1 cellular context compared by ENCODE assay signal in the genomic region with DNA sequence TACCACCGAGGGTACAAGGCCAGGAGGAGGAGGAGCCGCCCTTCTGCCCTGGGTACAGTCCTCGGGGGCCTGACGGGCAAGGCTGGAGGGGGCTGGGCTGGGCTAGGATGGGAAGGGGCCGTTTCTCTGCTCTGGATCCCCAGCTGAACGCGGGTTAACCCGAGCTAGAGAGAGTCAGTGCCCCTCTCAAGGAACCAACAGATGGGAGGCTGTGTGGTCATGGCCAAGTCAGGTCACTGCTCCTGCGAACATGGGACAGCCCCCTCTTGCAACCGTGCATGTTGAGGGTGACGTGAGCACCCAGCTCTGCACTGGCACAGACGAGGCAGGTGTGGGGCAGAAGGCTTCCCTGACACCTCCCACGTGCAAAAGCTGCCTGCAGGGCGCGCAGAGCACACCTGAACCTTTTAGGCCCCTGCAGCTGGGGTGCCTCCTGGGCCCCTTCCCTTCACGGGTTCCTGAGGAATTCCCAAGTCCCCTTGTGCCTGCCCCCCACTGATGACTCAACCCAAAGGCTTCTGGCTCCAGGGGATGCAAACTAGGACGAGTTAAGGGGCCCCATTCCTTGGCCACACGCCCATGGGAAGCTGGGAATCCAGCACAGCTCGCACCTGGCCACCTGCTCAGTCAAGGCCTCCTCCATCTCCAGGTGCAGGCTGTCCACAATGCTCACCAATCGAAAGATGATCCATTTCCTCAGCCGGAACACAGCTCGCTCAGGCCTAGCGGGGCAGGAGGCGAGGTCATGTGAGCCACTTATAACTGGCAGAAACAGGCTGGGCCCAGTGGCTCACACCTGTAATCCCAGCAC.
TF ChIP-seq lines count a peak whose summit lies in the region.

No MANE protein-coding gene starts in this region.

TF ChIP-seq in HCT116, 20 proteins besides CTCF, POLR2A, EP300 and RAD21:
- TF ChIP-seq SIN3A (IDR thresholded peaks at IDR 0.05; ENCODE audit: low read depth) (no peak), CEBPB (IDR thresholded peaks at IDR 0.05; ENCODE audit: low read depth) (no peak), ELF1 (IDR thresholded peaks at IDR 0.05; ENCODE audit: borderline replicate concordance, low read depth) (no peak), FOSL1 (IDR thresholded peaks at IDR 0.05; ENCODE audit: low read depth) (no peak), POLR2AphosphoS5 (IDR thresholded peaks at IDR 0.05; ENCODE audit: low read depth, low read length) (no peak), YY1 (IDR thresholded peaks at IDR 0.05; ENCODE audit: extremely low read depth, insufficient replicate concordance, low read depth, low read length) (no peak), EZH2 (IDR thresholded peaks at IDR 0.05) (no peak), CBX3 (IDR thresholded peaks at IDR 0.05; ENCODE audit: low read depth) (no peak), TCF7L2 (IDR thresholded peaks at IDR 0.05; ENCODE audit: borderline replicate concordance, extremely low read depth, insufficient read depth, insufficient read length) (no peak)
- TF ChIP-seq, protein P1, sequence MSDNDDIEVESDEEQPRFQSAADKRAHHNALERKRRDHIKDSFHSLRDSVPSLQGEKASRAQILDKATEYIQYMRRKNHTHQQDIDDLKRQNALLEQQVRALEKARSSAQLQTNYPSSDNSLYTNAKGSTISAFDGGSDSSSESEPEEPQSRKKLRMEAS (IDR thresholded peaks at IDR 0.05): no peak
- TF ChIP-seq, protein P2, sequence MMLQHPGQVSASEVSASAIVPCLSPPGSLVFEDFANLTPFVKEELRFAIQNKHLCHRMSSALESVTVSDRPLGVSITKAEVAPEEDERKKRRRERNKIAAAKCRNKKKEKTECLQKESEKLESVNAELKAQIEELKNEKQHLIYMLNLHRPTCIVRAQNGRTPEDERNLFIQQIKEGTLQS (IDR thresholded peaks at IDR 0.05): no peak
